Comparison of ENCODE assay signal across 20 cellular contexts in genomic region chr12:4767181-4767580, GRCh38. TPM values are rescaled to one million over a fixed set of nuclear protein-coding genes. Genes with fewer than 3 reads are reported as not detected.
DNase-seq lines count a peak whose midpoint lies in the region; ATAC-seq and TF ChIP-seq lines count a peak whose summit lies in the region.
"Had no signal": no experiment of that assay in that cellular context is flagged by ENCODE, and none has a peak within 500 bp of the region (broad histone marks: within the 10 kb centered on the region; RNA-seq: fewer than 3 reads in every experiment).

No MANE protein-coding gene starts in this region.

- TF ChIP-seq CTCF in heart left ventricle (IDR thresholded peaks at IDR 0.05): no peak

- 79 to 90% (median 83%) methylated on average over 2 of the region's 2 CpGs for WGBS in heart left ventricle, 4 donors
- 86% methylated on average over 2 of the region's 2 CpGs for WGBS in right cardiac atrium

- no peaks in the 10 kb centered on the region for H3K36me3 ChIP-seq in heart left ventricle
- H3K36me3 ChIP-seq: HAP-1 had no signal

- H3K27me3 ChIP-seq in heart left ventricle (no peaks in the 10 kb centered on the region), right cardiac atrium (ENCODE audit: control insufficient read depth, insufficient read depth) (no peaks in the 10 kb centered on the region)

- H3K9me3 ChIP-seq in heart left ventricle: no peaks in the 10 kb centered on the region
- H3K9me3 ChIP-seq in right cardiac atrium (ENCODE audit: control insufficient read depth, low read length): no peaks in the 10 kb centered on the region
- H3K9me3 ChIP-seq: HAP-1 had no signal

- intact Hi-C loops in Right ventricle myocardium superior (cut with DNase I): no loop called here
- intact Hi-C loops in cardiac septum (cut with DNase I): no loop called here
- intact Hi-C loops in heart left ventricle (cut with DNase I): no loop called here
- intact Hi-C loops in right cardiac atrium (cut with DNase I): no loop called here

- H3K4me1 ChIP-seq in heart left ventricle (peaks cover 0 to 40% (median 15%) of the 10 kb centered on the region in 12 donors), right cardiac atrium (ENCODE audit: control insufficient read depth, insufficient read depth, low read length) (peaks cover 13% of the 10 kb centered on the region)
- H3K4me1 ChIP-seq: HAP-1 had no signal

- H3K4me3 ChIP-seq in heart left ventricle (no peak overlapping the region), right cardiac atrium (ENCODE audit: low read length) (no peak overlapping the region)
- H3K4me3 ChIP-seq: HAP-1 had no signal

- DNase-seq in Right ventricle myocardium superior (no peak), cardiac septum (ENCODE audit: low spot score) (no peak), cerebellar cortex (ENCODE audit: low spot score) (peak; percentile 5), heart left ventricle (no peak), right cardiac atrium (no peak)
- no peak for DNase-seq in activated T-cell treated with anti-CD3 and anti-CD28 coated beads, Interleukin-2, amount 50 U/mL, for 1 hour
- DNase-seq: C1 segment of cervical spinal cord; Calu3; CD4-positive, alpha-beta memory T cell; COR-L47; DMS53; DMS79 treated with DMSO at 0.1 percent for 48 hours; GOT3; HFFc6 had no signal

- ATAC-seq in Right ventricle myocardium superior (ENCODE audit: poor library complexity) (peak; percentile 51), heart left ventricle (peak in 3 of 4 donors; percentile 29 to 44 (median 39)), right cardiac atrium (peak in 1 of 2 donors; percentile 9), GM21526 (IDR thresholded peaks at IDR 0.05; ENCODE audit: low FRiP score, unreplicated experiment) (no peak), GM19395 (IDR thresholded peaks at IDR 0.05; ENCODE audit: unreplicated experiment) (no peak)

- no peak for TF ChIP-seq POLR2A in heart left ventricle (IDR thresholded peaks at IDR 0.05)

- H3K27ac ChIP-seq in heart left ventricle (peak overlapping the region in 3 of 12 donors; percentile 21 to 33 (median 22)), right cardiac atrium (ENCODE audit: low read length) (peak overlapping the region; percentile 48)

RNA-seq across cellular contexts. Expression of gene GALNT8, which starts 47.0 kb away (rescaled TPM):
- total RNA-seq in Right ventricle myocardium superior (2.9 TPM), cardiac septum (2.4 TPM), heart left ventricle (1 to 10 TPM in 4 of 9 donors, under 1 TPM in 5; 0.35 to 2.6 (median 0.96) TPM), right cardiac atrium (10 to 100 TPM in 1 of 4 donors, 1 to 10 TPM in 3; 5.3 to 10.3 (median 7.7) TPM)
- polyA plus RNA-seq in heart left ventricle (under 1 TPM; 0.40 to 0.88 TPM), right cardiac atrium (3.5 TPM)
- total RNA-seq: A172, A673, Calu3, HFFc6 had no signal
- polyA plus RNA-seq: BJ had no signal

Comparison
In these comparisons a context has a peak if more than half of its experiments do, and no peak if none do; other contexts are left out.
1. ATAC-seq: peak in Right ventricle myocardium superior (single experiment) and heart left ventricle (3 of 4); none in GM21526 (single experiment) and GM19395 (single experiment).